Comparison of ENCODE assay signal across 8 cellular contexts in genomic region chr20:49219091-49219923, GRCh38. TPM values are rescaled to one million over a fixed set of nuclear protein-coding genes. Genes with fewer than 3 reads are reported as not detected.
DNase-seq lines count a peak whose midpoint lies in the region; ATAC-seq and TF ChIP-seq lines count a peak whose summit lies in the region.

A gene with protein sequence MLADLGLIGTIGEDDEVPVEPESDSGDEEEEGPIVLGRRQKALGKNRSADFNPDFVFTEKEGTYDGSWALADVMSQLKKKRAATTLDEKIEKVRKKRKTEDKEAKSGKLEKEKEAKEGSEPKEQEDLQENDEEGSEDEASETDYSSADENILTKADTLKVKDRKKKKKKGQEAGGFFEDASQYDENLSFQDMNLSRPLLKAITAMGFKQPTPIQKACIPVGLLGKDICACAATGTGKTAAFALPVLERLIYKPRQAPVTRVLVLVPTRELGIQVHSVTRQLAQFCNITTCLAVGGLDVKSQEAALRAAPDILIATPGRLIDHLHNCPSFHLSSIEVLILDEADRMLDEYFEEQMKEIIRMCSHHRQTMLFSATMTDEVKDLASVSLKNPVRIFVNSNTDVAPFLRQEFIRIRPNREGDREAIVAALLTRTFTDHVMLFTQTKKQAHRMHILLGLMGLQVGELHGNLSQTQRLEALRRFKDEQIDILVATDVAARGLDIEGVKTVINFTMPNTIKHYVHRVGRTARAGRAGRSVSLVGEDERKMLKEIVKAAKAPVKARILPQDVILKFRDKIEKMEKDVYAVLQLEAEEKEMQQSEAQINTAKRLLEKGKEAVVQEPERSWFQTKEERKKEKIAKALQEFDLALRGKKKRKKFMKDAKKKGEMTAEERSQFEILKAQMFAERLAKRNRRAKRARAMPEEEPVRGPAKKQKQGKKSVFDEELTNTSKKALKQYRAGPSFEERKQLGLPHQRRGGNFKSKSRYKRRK (plus strand): TSS chr20:49219416. CDS start chr20:49219449, 33 bp downstream.

- H3K9me3 ChIP-seq in WERI-Rb-1 (ENCODE audit: severe bottlenecking) (no peaks in the 10 kb centered on the region), mammary epithelial cell (replicated peaks; ENCODE audit: insufficient read depth, low read length) (no peaks in the 10 kb centered on the region), iPS-20b (ENCODE audit: insufficient read depth, low read depth, low read length) (no peaks in the 10 kb centered on the region)

- dilution Hi-C loops in mammary epithelial cell (cut with HindIII; ENCODE audit: low sequenced_read_pairs): no loop called here

- CTCF ChIA-PET in mammary epithelial cell (lab: Charles Lee; ENCODE audit: low non-redundant PET): interaction anchor here (0.6 kb wide), 1 partner anchor 87 kb away, joined by 3 read pairs; no protein-coding TSS in a partner anchor

- DNase-seq in NCI-H2227 (lab: John Stamatoyannopoulos, UW; ENCODE audit: unreplicated experiment) (peak; percentile 99), WERI-Rb-1 (peak; percentile 96), mammary epithelial cell (peak; percentile 96)

- H3K4me2 ChIP-seq in mammary epithelial cell (ENCODE audit: insufficient read depth, low read depth, low read length): peak within 1 kb of the TSS; percentile 83

- peaks cover 19% of the 10 kb centered on the region for H3K79me2 ChIP-seq in ACC112 (ENCODE audit: control insufficient read depth, insufficient read depth, low read length, unreplicated experiment)
- H3K79me2 ChIP-seq in mammary epithelial cell (ENCODE audit: insufficient read depth, low read length): peaks cover 31% of the 10 kb centered on the region

- H3K4me3 ChIP-seq in ACC112 (ENCODE audit: low read depth, low read length): peak within 1 kb of the TSS; percentile 88
- peak within 1 kb of the TSS; percentile 94 for H3K4me3 ChIP-seq in WERI-Rb-1 (ENCODE audit: low read depth, low read length)
- H3K4me3 ChIP-seq in mammary epithelial cell (replicated peaks in 1 of 3; ENCODE audit: insufficient read depth in 1 of 3, low read depth in 2 of 3, low read length in 3 of 3): peak within 1 kb of the TSS; percentile 57 to 93 (median 59)
- H3K4me3 ChIP-seq in iPS-20b (ENCODE audit: low read length): peak within 1 kb of the TSS; percentile 93
- peak within 1 kb of the TSS; percentile 64 to 84 (median 80) for H3K4me3 ChIP-seq in skin epidermis

- H3K36me3 ChIP-seq in ACC112 (ENCODE audit: insufficient read depth, low read length) (peaks cover 4% of the 10 kb centered on the region; the same call in 1 of the 2 replicates), WERI-Rb-1 (peaks cover 23% of the 10 kb centered on the region), mammary epithelial cell (ENCODE audit: insufficient read depth, low read length) (peaks cover 17% of the 10 kb centered on the region), iPS-20b (ENCODE audit: insufficient read depth, low read depth, low read length) (peaks cover 29% of the 10 kb centered on the region)

- H3K27ac ChIP-seq in ACC112 (ENCODE audit: low read depth, low read length): peak within 1 kb of the TSS; percentile 52
- peak within 1 kb of the TSS; percentile 64 for H3K27ac ChIP-seq in WERI-Rb-1
- peak within 1 kb of the TSS; percentile 72 for H3K27ac ChIP-seq in mammary epithelial cell (ENCODE audit: insufficient read depth, low read depth, low read length)
- H3K27ac ChIP-seq in iPS-20b (ENCODE audit: low read length): peak within 1 kb of the TSS; percentile 73
- H3K27ac ChIP-seq in skin epidermis: peak within 1 kb of the TSS; percentile 18 to 95 (median 89)

- TSS peak; percentile 81 for BruUV-seq in mammary epithelial cell (replicated peaks; lab: Mats Ljungman, UMichigan)

- H3K27me3 ChIP-seq in ACC112 (ENCODE audit: insufficient read depth, low read length): no peaks in the 10 kb centered on the region
- no peaks in the 10 kb centered on the region for H3K27me3 ChIP-seq in WERI-Rb-1 (ENCODE audit: insufficient read depth, low read depth, severe bottlenecking)
- H3K27me3 ChIP-seq in mammary epithelial cell (ENCODE audit: insufficient read depth, low read length): no peaks in the 10 kb centered on the region
- no peaks in the 10 kb centered on the region for H3K27me3 ChIP-seq in iPS-20b (ENCODE audit: insufficient read depth, low read length)

- in situ Hi-C loops in mammary epithelial cell (cut with MboI; ENCODE audit: low sequenced_read_pairs in 2 of 2): loop anchor here (5.0 kb wide), 1 partner anchor 87 kb away; no protein-coding TSS in a partner anchor

- peak; percentile 56 for ATAC-seq in GM18870 (IDR thresholded peaks at IDR 0.05; ENCODE audit: unreplicated experiment)
- ATAC-seq in HG03135 (IDR thresholded peaks at IDR 0.05; ENCODE audit: unreplicated experiment): peak; percentile 86

- H4K20me1 ChIP-seq in mammary epithelial cell (ENCODE audit: insufficient read depth, low read length): no peaks in the 10 kb centered on the region

- intact Hi-C loops in mammary epithelial cell (cut with micrococcal nuclease): loop anchor here (5.0 to 10.0 kb wide), 3 partner anchors 172 to 585 kb away; partner anchors contain the start of gene CSE1L

- TF ChIP-seq CTCF in WERI-Rb-1 (IDR thresholded peaks at IDR 0.05; ENCODE audit: low read depth, low read length) (no peak), mammary epithelial cell (conservative IDR thresholded peaks at IDR 0.05 in 1 of 2, IDR thresholded peaks at IDR 0.05 in 1 of 2; ENCODE audit: extremely low read depth in 1 of 2, insufficient read depth in 1 of 2, low read depth in 1 of 2, low read length in 2 of 2) (no peak)

- peak within 1 kb of the TSS; percentile 77 for H2AFZ ChIP-seq in ACC112 (ENCODE audit: low read length, unreplicated experiment)
- H2AFZ ChIP-seq in mammary epithelial cell (ENCODE audit: low read depth, low read length): peak within 1 kb of the TSS; percentile 85

- H3K4me1 ChIP-seq in ACC112 (ENCODE audit: control insufficient read depth, insufficient read depth, low read length, unreplicated experiment): peaks cover 6% of the 10 kb centered on the region
- peaks cover 20% of the 10 kb centered on the region for H3K4me1 ChIP-seq in mammary epithelial cell (ENCODE audit: insufficient read depth, low read length)
- H3K4me1 ChIP-seq in iPS-20b (ENCODE audit: insufficient read depth, low read length): peaks cover 5% of the 10 kb centered on the region; the same call in 1 of the 2 replicates

- H3K9ac ChIP-seq in mammary epithelial cell (ENCODE audit: insufficient read depth, low read length) (peak within 1 kb of the TSS; percentile 71), iPS-20b (ENCODE audit: low read depth, low read length) (peak within 1 kb of the TSS; percentile 81)

- WGBS in mammary epithelial cell (ENCODE audit: low coverage, missing lambda C conversion rate): 2% methylated on average over 29 of the region's 46 CpGs

RNA-seq across cellular contexts. Expression of the gene that starts here (rescaled TPM):
- 10 to 100 TPM; 39.0 to 44.1 TPM for total RNA-seq in mammary epithelial cell
- 36.9 TPM for polyA plus RNA-seq in mammary epithelial cell
- 52.4 TPM for polyA minus RNA-seq in mammary epithelial cell

Comparison
In these comparisons a context has a peak if more than half of its experiments do, and no peak if none do; other contexts are left out.
1. Peak in every context shown above with its lines: DNase-seq, ATAC-seq, H3K4me3 ChIP-seq and H3K27ac ChIP-seq.